29 cellular contexts compared by ENCODE assay signal in the genomic region with DNA sequence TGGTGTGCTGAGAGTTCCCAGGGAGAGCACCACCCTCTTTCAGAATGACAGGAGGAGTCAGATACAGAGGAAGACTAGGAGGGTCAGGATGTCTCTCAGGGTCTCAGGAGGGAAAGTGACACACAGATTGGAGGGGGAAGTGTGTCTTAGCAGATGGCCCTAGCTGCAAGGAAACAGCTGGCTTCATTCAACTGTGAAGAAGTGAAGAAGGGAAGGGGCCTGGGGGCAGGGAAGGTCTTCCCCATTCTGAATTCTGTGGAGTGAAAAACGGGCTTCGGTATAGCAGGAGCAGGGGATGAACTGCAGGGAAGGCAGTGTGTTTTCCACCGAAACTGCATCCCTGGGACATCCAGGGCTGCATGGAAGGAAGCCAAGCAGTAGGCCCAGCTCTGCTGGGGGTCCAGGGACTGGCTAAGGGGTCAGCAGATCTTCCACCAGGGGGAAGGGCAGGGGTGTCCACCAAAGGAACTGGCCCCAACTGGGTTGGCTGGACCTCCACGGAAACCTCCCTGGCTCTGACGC.
DNase-seq lines count a peak whose midpoint lies in the region; ATAC-seq and TF ChIP-seq lines count a peak whose summit lies in the region.
"Had no signal": no experiment of that assay in that cellular context is flagged by ENCODE, and none has a peak within 500 bp of the region (broad histone marks: within the 10 kb centered on the region; RNA-seq: fewer than 3 reads in every experiment).

No MANE protein-coding gene starts in this region.

- peaks cover 25% of the 10 kb centered on the region for H3K4me1 ChIP-seq in left ventricle myocardium inferior
- H3K4me1 ChIP-seq: HAP-1, prostate gland had no signal

- H3K4me3 ChIP-seq in left ventricle myocardium inferior, result no peak overlapping the region
- H3K4me3 ChIP-seq: gastroesophageal sphincter, HAP-1, lower lobe of right lung, prostate gland had no signal

- TF ChIP-seq CTCF in left ventricle myocardium inferior (IDR thresholded peaks at IDR 0.05; ENCODE audit: borderline replicate concordance), result no peak

- H3K27ac ChIP-seq in left ventricle myocardium inferior (replicated peaks), result no peak overlapping the region
- H3K27ac ChIP-seq: 22Rv1, gastroesophageal sphincter, KMS-11, lower lobe of right lung, prostate gland, WERI-Rb-1 had no signal

- no peaks in the 10 kb centered on the region for H3K36me3 Mint-ChIP-seq in stimulated activated effector memory CD8-positive, alpha-beta T cell treated with anti-CD3 and anti-CD28 coated beads, Interleukin-12 subunit alpha, Interleukin-12 subunit beta, amount 100 ng/mL, for 72 hours
- H3K36me3 Mint-ChIP-seq: CD8-positive, alpha-beta T cell; type B pancreatic cell had no signal

- ATAC-seq in Right ventricle myocardium superior (ENCODE audit: poor library complexity) (no peak), left lobe of liver (no peak)
- ATAC-seq in stimulated activated effector memory CD8-positive, alpha-beta T cell treated with anti-CD3 and anti-CD28 coated beads, Interleukin-12 subunit alpha, Interleukin-12 subunit beta, amount 100 ng/mL, for 72 hours, result no peak
- ATAC-seq: CD8-positive, alpha-beta T cell; gastroesophageal sphincter; lower lobe of right lung had no signal

- H3K36me3 ChIP-seq in left ventricle myocardium inferior, result no peaks in the 10 kb centered on the region
- H3K36me3 ChIP-seq: gastroesophageal sphincter, HAP-1, lower lobe of right lung, prostate gland, WERI-Rb-1 had no signal

- no peak overlapping the region for H3K27ac Mint-ChIP-seq in stimulated activated effector memory CD8-positive, alpha-beta T cell treated with anti-CD3 and anti-CD28 coated beads, Interleukin-12 subunit alpha, Interleukin-12 subunit beta, amount 100 ng/mL, for 72 hours
- H3K27ac Mint-ChIP-seq: activated naive CD4-positive, alpha-beta T cell treated with anti-CD3 and anti-CD28 coated beads for 36 hours; CD8-positive, alpha-beta T cell had no signal

- H3K9me3 ChIP-seq in left ventricle myocardium inferior (replicated peaks), result peaks cover 15% of the 10 kb centered on the region
- H3K9me3 ChIP-seq: HAP-1, lower lobe of right lung, prostate gland had no signal

- intact Hi-C loops in left ventricle myocardium inferior (cut with micrococcal nuclease), result no loop called here
- intact Hi-C loops in Right ventricle myocardium superior (cut with DNase I), result loop anchor here (10.0 kb wide), 3 partner anchors 64 to 144 kb away; no protein-coding TSS in a partner anchor

- DNase-seq in DMS 273 (lab: John Stamatoyannopoulos, UW; ENCODE audit: unreplicated experiment) (peak; percentile 44), DMS 273 treated with DMSO at 0.1 percent for 48 hours (lab: John Stamatoyannopoulos, UW) (no peak), left ventricle myocardium inferior (peak; percentile 7), Right ventricle myocardium superior (no peak), left lobe of liver (ENCODE audit: low spot score) (peak; percentile 43), ureter (ENCODE audit: low spot score) (peak; percentile 32), SKM-1 treated with dmso at 0.1 percent for 144 hours (lab: John Stamatoyannopoulos, UW; ENCODE audit: unreplicated experiment) (no peak)
- DNase-seq in stimulated activated effector memory CD8-positive, alpha-beta T cell treated with anti-CD3 and anti-CD28 coated beads, Interleukin-12 subunit alpha, Interleukin-12 subunit beta, amount 100 ng/mL, for 72 hours (ENCODE audit: low spot score in 2 of 2), result no peak
- DNase-seq: activated naive CD4-positive, alpha-beta T cell treated with anti-CD3 and anti-CD28 coated beads for 36 hours; anterior cingulate cortex; caudate nucleus; dermis blood vessel endothelial cell; DMS53; GF-D8; hypothalamus; lower lobe of right lung; NCI-H1694 treated with DMSO at 0.1 percent for 48 hours; NCI-H774; OCI-M1; stimulated activated CD8-positive, alpha-beta memory T cell treated with anti-CD3 and anti-CD28 coated beads, Interleukin-4, amount 100 ng/mL, for 48 hours; T-helper 9 cell; WERI-Rb-1 had no signal

- H3K9me3 Mint-ChIP-seq in stimulated activated effector memory CD8-positive, alpha-beta T cell treated with anti-CD3 and anti-CD28 coated beads, Interleukin-12 subunit alpha, Interleukin-12 subunit beta, amount 100 ng/mL, for 72 hours, result peaks cover 8% of the 10 kb centered on the region

- no peak overlapping the region for H3K4me3 Mint-ChIP-seq in stimulated activated effector memory CD8-positive, alpha-beta T cell treated with anti-CD3 and anti-CD28 coated beads, Interleukin-12 subunit alpha, Interleukin-12 subunit beta, amount 100 ng/mL, for 72 hours
- H3K4me3 Mint-ChIP-seq: activated naive CD4-positive, alpha-beta T cell treated with anti-CD3 and anti-CD28 coated beads for 36 hours; CD8-positive, alpha-beta T cell; type B pancreatic cell had no signal

- H3K4me1 Mint-ChIP-seq in stimulated activated effector memory CD8-positive, alpha-beta T cell treated with anti-CD3 and anti-CD28 coated beads, Interleukin-12 subunit alpha, Interleukin-12 subunit beta, amount 100 ng/mL, for 72 hours, result peaks cover 5% of the 10 kb centered on the region

- peaks cover 7% of the 10 kb centered on the region for H3K27me3 ChIP-seq in left ventricle myocardium inferior (ENCODE audit: low read depth)

Comparison
In these comparisons a context has a peak if more than half of its experiments do, and no peak if none do; other contexts are left out.
1. DNase-seq: peak in DMS 273 (single experiment), left ventricle myocardium inferior (single experiment), left lobe of liver (single experiment) and ureter (single experiment); none in DMS 273 treated with DMSO at 0.1 percent for 48 hours (single experiment), Right ventricle myocardium superior (single experiment), stimulated activated effector memory CD8-positive, alpha-beta T cell treated with anti-CD3 and anti-CD28 coated beads, Interleukin-12 subunit alpha, Interleukin-12 subunit beta, amount 100 ng/mL, for 72 hours (0 of 2) and SKM-1 treated with dmso at 0.1 percent for 144 hours (single experiment).